ENCODE assay signal across 30 cellular contexts in the genomic region with DNA sequence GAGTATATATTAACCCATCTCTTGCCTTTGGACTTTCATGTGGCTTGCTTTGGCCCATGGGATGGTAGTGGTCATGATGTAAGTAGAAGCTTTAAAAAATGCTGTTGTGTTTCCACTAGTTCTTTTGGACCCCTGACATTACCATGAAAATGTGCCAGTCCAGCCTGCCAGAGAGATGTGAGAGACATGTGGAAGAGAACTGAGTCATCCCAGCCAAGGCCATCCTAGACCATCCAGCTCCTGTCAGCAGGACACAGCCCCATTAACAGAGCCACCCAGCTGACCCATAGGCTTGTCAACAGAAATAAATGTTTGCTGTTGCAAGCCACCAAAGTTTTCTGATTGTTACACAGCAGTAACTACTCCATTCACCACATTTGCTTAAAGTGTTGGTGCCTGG. TPM values are rescaled to one million over a fixed set of nuclear protein-coding genes. Genes with fewer than 3 reads are reported as not detected.
A peak's percentile ranks its signal among the peaks of the same experiment; 100 is the strongest.
DNase-seq lines count a peak whose midpoint lies in the region; ATAC-seq and TF ChIP-seq lines count a peak whose summit lies in the region.
"Had no signal": no experiment of that assay in that cellular context is flagged by ENCODE, and none has a peak within 500 bp of the region (broad histone marks: within the 10 kb centered on the region; RNA-seq: fewer than 3 reads in every experiment).

No MANE protein-coding gene starts in this region.

- H3K4me3 ChIP-seq in heart left ventricle (no peak overlapping the region), adrenal gland (no peak overlapping the region), mesenchymal stem cell (ENCODE audit: insufficient read depth in 1 of 2, low read depth in 1 of 2, low read length in 2 of 2) (no peak overlapping the region), aorta (ENCODE audit: low read length in 2 of 2) (no peak overlapping the region)

- H2BK120ac ChIP-seq in mesenchymal stem cell (ENCODE audit: low read depth, low read length): no peak overlapping the region

- H2AFZ ChIP-seq in mesenchymal stem cell (ENCODE audit: low read depth, low read length): no peak overlapping the region

- peak overlapping the region; percentile 75 for H2BK5ac ChIP-seq in mesenchymal stem cell (ENCODE audit: low read depth, low read length, poor library complexity, severe bottlenecking)

- DNase-seq in Right ventricle myocardium inferior (ENCODE audit: missing footprints) (no peak), heart left ventricle (no peak), adrenal gland (peak in 6 of 7 donors; percentile 51 to 75 (median 61)), mesenchymal stem cell (no peak), NCI-H2081 treated with DMSO at 0.1 percent for 48 hours (lab: John Stamatoyannopoulos, UW) (no peak), aorta (no peak), foreskin keratinocyte (no peak)
- no peak for DNase-seq in activated CD8-positive, alpha-beta memory T cell treated with anti-CD3 and anti-CD28 coated beads for 24 hours
- DNase-seq: 8988T; activated CD4-positive, alpha-beta T cell treated with anti-CD3 and anti-CD28 coated beads for 36 hours; activated CD8-positive, alpha-beta T cell treated with anti-CD3 and anti-CD28 coated beads, Interleukin-2, amount 10 ng/mL, durations not matched to agents 7 days and 5 days; activated naive CD4-positive, alpha-beta T cell treated with anti-CD3 and anti-CD28 coated beads, Interleukin-2, amount 50 U/mL, for 16 hours; amniotic stem cell; Calu3; DMS79; KBM-7; midbrain; naive thymus-derived CD8-positive, alpha-beta T cell; NCI-H2029 treated with DMSO at 0.1 percent for 48 hours; NCI-H524 treated with DMSO at 0.1 percent for 48 hours; NK-92 treated with Interleukin-12 subunit alpha and Interleukin-12 subunit beta, amount 100 ng/mL, for 24 hours; SHP77 treated with DMSO at 0.1 percent for 48 hours; small intestine; stimulated activated naive B cell treated with anti-CD40 and anti-IgM and Interleukin-4, amounts not matched to agents 10 μg/mL and 1 μg/mL and 100 μg/mL, for 72 hours; substantia nigra; SW 1271; T-helper 9 cell had no signal

- no peak overlapping the region for H3K9ac ChIP-seq in mesenchymal stem cell (ENCODE audit: low read length)

- no peak overlapping the region for H3K4ac ChIP-seq in mesenchymal stem cell (ENCODE audit: low read depth in 1 of 2, low read length in 2 of 2)

- H3K27ac ChIP-seq in heart left ventricle: no peak overlapping the region
- H3K27ac ChIP-seq in adrenal gland: peak overlapping the region in 1 of 5 donors; percentile 25
- H3K27ac ChIP-seq in mesenchymal stem cell (ENCODE audit: low read length, poor library complexity, severe bottlenecking): peak overlapping the region; percentile 95
- no peak overlapping the region for H3K27ac ChIP-seq in aorta (ENCODE audit: low read depth in 1 of 2, low read length in 2 of 2)
- no peak overlapping the region for H3K27ac ChIP-seq in foreskin keratinocyte
- H3K27ac ChIP-seq: VCaP had no signal

- ATAC-seq in Right ventricle myocardium inferior (peak; percentile 50), heart left ventricle (no peak), aorta (ENCODE audit: low FRiP score) (no peak), foreskin keratinocyte (no peak)
- ATAC-seq: activated CD4-positive, alpha-beta T cell treated with anti-CD3 and anti-CD28 coated beads for 36 hours; activated CD8-positive, alpha-beta T cell treated with anti-CD3 and anti-CD28 coated beads, Interleukin-2, amount 10 ng/mL, durations not matched to agents 7 days and 5 days; activated T-helper 17 cell treated with anti-CD3 and anti-CD28 coated beads, Interleukin-2, amount 50 U/mL, for 72 hours; naive thymus-derived CD8-positive, alpha-beta T cell; PC-3; stimulated activated naive B cell treated with anti-CD40 and anti-IgM and Interleukin-4, amounts not matched to agents 10 μg/mL and 1 μg/mL and 100 μg/mL, for 72 hours had no signal

- no peak overlapping the region for H3K23ac ChIP-seq in mesenchymal stem cell (ENCODE audit: low read length in 2 of 2)

- no peak overlapping the region for H3K4me2 ChIP-seq in mesenchymal stem cell (ENCODE audit: low read length, poor library complexity, severe bottlenecking)

- no peaks in the 10 kb centered on the region for H3K9me3 ChIP-seq in heart left ventricle
- no peaks in the 10 kb centered on the region for H3K9me3 ChIP-seq in adrenal gland (replicated peaks in 1 of 3)
- no peaks in the 10 kb centered on the region for H3K9me3 ChIP-seq in mesenchymal stem cell (ENCODE audit: control insufficient read depth, low read length)
- no peaks in the 10 kb centered on the region for H3K9me3 ChIP-seq in aorta (ENCODE audit: control insufficient read depth, low read length)

- H3K4me1 ChIP-seq in heart left ventricle (peaks cover 0 to 26% (median 0%) of the 10 kb centered on the region in 12 donors), adrenal gland (replicated peaks in 1 of 2) (peaks cover 0 to 10% of the 10 kb centered on the region in 2 donors), mesenchymal stem cell (ENCODE audit: control insufficient read depth, insufficient read depth, low read depth, low read length) (peaks cover 4% of the 10 kb centered on the region), aorta (ENCODE audit: control insufficient read depth in 1 of 2, insufficient read depth in 2 of 2, low read length in 2 of 2) (no peaks in the 10 kb centered on the region), foreskin keratinocyte (peaks cover 13% of the 10 kb centered on the region)

- intact Hi-C loops in Right ventricle myocardium inferior (cut with DNase I): no loop called here
- intact Hi-C loops in heart left ventricle (cut with DNase I): no loop called here
- intact Hi-C loops in adrenal gland (cut with DNase I): no loop called here
- intact Hi-C loops in aorta (cut with DNase I): no loop called here

- no peaks in the 10 kb centered on the region for H3K79me1 ChIP-seq in mesenchymal stem cell (replicated peaks; ENCODE audit: low read length, poor library complexity, severe bottlenecking)

- no peak for TF ChIP-seq CTCF in heart left ventricle (IDR thresholded peaks at IDR 0.05)
- no peak for TF ChIP-seq CTCF in adrenal gland (IDR thresholded peaks at IDR 0.05)
- no peak for TF ChIP-seq CTCF in foreskin keratinocyte (conservative IDR thresholded peaks at IDR 0.05)

- H3K36me3 ChIP-seq in heart left ventricle: peaks cover 0 to 3% (median 0%) of the 10 kb centered on the region in 9 donors
- no peaks in the 10 kb centered on the region for H3K36me3 ChIP-seq in adrenal gland (replicated peaks in 1 of 2)
- no peaks in the 10 kb centered on the region for H3K36me3 ChIP-seq in mesenchymal stem cell (ENCODE audit: control insufficient read depth in 1 of 2, insufficient read depth in 2 of 2, low read depth in 1 of 2, low read length in 2 of 2)
- no peaks in the 10 kb centered on the region for H3K36me3 ChIP-seq in aorta (ENCODE audit: control insufficient read depth in 1 of 2, insufficient read depth in 2 of 2, low read length in 1 of 2)

- H2AK5ac ChIP-seq in mesenchymal stem cell (ENCODE audit: low read length, severe bottlenecking): peak overlapping the region; percentile 98

- H4K8ac ChIP-seq in mesenchymal stem cell (ENCODE audit: low read length): no peak overlapping the region

- no peak overlapping the region for H3K18ac ChIP-seq in mesenchymal stem cell (ENCODE audit: low read depth in 1 of 2, low read length in 2 of 2)

- H2BK12ac ChIP-seq in mesenchymal stem cell (ENCODE audit: low read length in 2 of 2): no peak overlapping the region

- H3K14ac ChIP-seq in mesenchymal stem cell (ENCODE audit: low read length in 2 of 2): no peak overlapping the region

- no peak overlapping the region for H2BK15ac ChIP-seq in mesenchymal stem cell (ENCODE audit: low read depth, poor library complexity, severe bottlenecking)

- H3K27me3 ChIP-seq in heart left ventricle (no peaks in the 10 kb centered on the region), adrenal gland (no peaks in the 10 kb centered on the region), mesenchymal stem cell (ENCODE audit: control insufficient read depth in 1 of 2, insufficient read depth in 1 of 2, low read length in 2 of 2) (no peaks in the 10 kb centered on the region), aorta (ENCODE audit: control insufficient read depth in 1 of 2, insufficient read depth in 2 of 2, low read length in 1 of 2) (no peaks in the 10 kb centered on the region), foreskin keratinocyte (no peaks in the 10 kb centered on the region)

- H4K91ac ChIP-seq in mesenchymal stem cell (ENCODE audit: low read length): no peak overlapping the region

- TF ChIP-seq POLR2A in heart left ventricle (IDR thresholded peaks at IDR 0.05) (no peak), adrenal gland (IDR thresholded peaks at IDR 0.05) (no peak)

RNA-seq across cellular contexts. Expression of a gene that starts 3.9 kb away (rescaled TPM):
- 0.38 TPM for total RNA-seq in Right ventricle myocardium inferior
- 1 to 10 TPM in 5 of 9 donors, under 1 TPM in 4; 0.54 to 2.5 (median 1.0) TPM for total RNA-seq in heart left ventricle
- polyA plus RNA-seq in heart left ventricle: under 1 TPM; 0.38 to 0.72 TPM
- 1 to 10 TPM in 6 of 8 donors, under 1 TPM in 2; 0.47 to 2.9 (median 1.5) TPM for total RNA-seq in adrenal gland
- 1 to 10 TPM; 1.8 to 7.5 (median 6.1) TPM for polyA plus RNA-seq in adrenal gland
- polyA plus RNA-seq in mesenchymal stem cell (2013, experiment 1 of 2): 0.29 TPM
- 0.21 TPM for polyA plus RNA-seq in mesenchymal stem cell (2013, experiment 2 of 2)
- total RNA-seq in aorta: 1 to 10 TPM; 1.2 to 2.4 TPM
- 1 to 10 TPM in 1 of 2 donors, not detected in 1; 2.4 TPM for polyA plus RNA-seq in aorta
- 0.44 and 2.0 TPM in 2 replicates for total RNA-seq in foreskin keratinocyte
- polyA plus RNA-seq in foreskin keratinocyte: 0.79 and 1.3 TPM in 2 replicates
- total RNA-seq: naive thymus-derived CD8-positive, alpha-beta T cell had no signal

Comparison
In these comparisons a context has a peak if more than half of its experiments do, and no peak if none do; other contexts are left out.
1. DNase-seq: peak in adrenal gland (6 of 7); none in Right ventricle myocardium inferior (single experiment), heart left ventricle (0 of 5), mesenchymal stem cell (single experiment), NCI-H2081 treated with DMSO at 0.1 percent for 48 hours (single experiment), aorta (0 of 2), foreskin keratinocyte (0 of 2) and activated CD8-positive, alpha-beta memory T cell treated with anti-CD3 and anti-CD28 coated beads for 24 hours (single experiment).